ENCODE assay signal across 1 cellular context in the genomic region with DNA sequence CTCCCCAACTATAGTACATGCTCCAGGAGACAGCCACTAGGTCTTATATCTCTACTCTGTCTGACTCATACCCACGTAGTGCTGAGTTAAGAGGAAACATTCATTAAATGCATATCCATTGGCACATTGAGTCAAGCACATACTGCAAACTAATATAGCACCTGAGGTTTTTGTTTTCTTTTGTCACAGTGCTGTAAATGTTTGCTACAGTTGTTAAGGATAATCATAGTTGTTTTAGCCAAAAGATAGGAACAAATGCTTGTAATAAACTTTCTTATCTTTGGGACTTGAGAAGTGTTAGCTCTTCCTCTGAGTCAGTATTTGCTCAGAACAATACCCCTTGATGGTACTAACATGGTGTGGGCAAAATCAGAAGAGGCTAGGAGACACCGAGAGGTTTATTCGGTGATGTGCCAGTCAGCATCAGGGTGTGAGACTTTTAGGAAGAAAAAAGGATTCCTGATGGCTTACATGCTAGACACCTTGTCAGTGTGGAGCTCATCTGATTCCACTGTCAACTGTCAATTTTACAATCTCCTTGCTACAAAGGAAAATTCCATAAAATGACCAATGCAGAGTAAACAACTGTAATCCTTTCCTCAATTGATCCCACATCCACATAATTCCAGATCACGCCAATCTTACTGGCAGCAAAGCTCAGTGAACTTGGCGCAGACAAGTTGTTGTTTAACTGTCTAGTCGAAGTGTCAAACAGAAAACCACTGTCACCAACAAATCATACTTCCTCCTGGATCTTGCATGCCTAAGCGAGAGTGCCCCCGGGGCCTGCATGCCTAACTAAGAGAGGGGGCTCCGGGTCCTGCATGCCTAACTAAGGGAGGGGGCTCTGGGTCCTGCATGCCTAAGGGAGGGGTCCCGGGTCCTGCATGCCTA.
TF ChIP-seq lines count a peak whose summit lies in the region.

No MANE protein-coding gene starts in this region.

TF ChIP-seq in HepG2, 621 proteins besides CTCF, POLR2A, EP300 and RAD21 (continues in another document):
- TF ChIP-seq MYC (CRISPR knock-in tag; IDR thresholded peaks at IDR 0.05; ENCODE audit: borderline replicate concordance) (0 out of 2 replicates have a peak, but pooled peaks have one; percentile 21), AHR (CRISPR knock-in tag; IDR thresholded peaks at IDR 0.05) (no peak), TBL1XR1 (IDR thresholded peaks at IDR 0.05; ENCODE audit: borderline replicate concordance, low read length, partially characterized antibody) (no peak), ZNF121 (CRISPR knock-in tag; IDR thresholded peaks at IDR 0.05) (no peak), ZNF549 (CRISPR knock-in tag; IDR thresholded peaks at IDR 0.05) (no peak), CBX1 (IDR thresholded peaks at IDR 0.05; ENCODE audit: low read depth) (no peak), ZNF598 (CRISPR knock-in tag; IDR thresholded peaks at IDR 0.05; ENCODE audit: borderline replicate concordance) (0 out of 2 replicates have a peak, but pooled peaks have one; percentile 60), ZNF317 (CRISPR knock-in tag; IDR thresholded peaks at IDR 0.05) (no peak; the same call in 1 of the 2 replicates), ZNF552 (CRISPR knock-in tag; IDR thresholded peaks at IDR 0.05; ENCODE audit: borderline replicate concordance) (no peak), KAT2B (IDR thresholded peaks at IDR 0.05; ENCODE audit: borderline replicate concordance, low read depth, low read length) (no peak), ELF4 (CRISPR knock-in tag; IDR thresholded peaks at IDR 0.05; ENCODE audit: borderline replicate concordance) (0 out of 2 replicates have a peak, but pooled peaks have one; percentile 4), ZNF556 (CRISPR knock-in tag; IDR thresholded peaks at IDR 0.05; ENCODE audit: borderline replicate concordance) (peak; percentile 52; the same call in 1 of the 2 replicates), DNMT3B (CRISPR knock-in tag; conservative IDR thresholded peaks at IDR 0.05) (peak; percentile 31), ZNF282 (IDR thresholded peaks at IDR 0.05; ENCODE audit: partially characterized antibody) (no peak), ZFP41 (CRISPR knock-in tag; IDR thresholded peaks at IDR 0.05; ENCODE audit: borderline replicate concordance) (no peak), ZNF44 (CRISPR knock-in tag; IDR thresholded peaks at IDR 0.05) (peak; percentile 71; the same call in 1 of the 2 replicates), ZC3H13 (CRISPR knock-in tag; IDR thresholded peaks at IDR 0.05) (no peak), SP2 (CRISPR knock-in tag; IDR thresholded peaks at IDR 0.05) (no peak), DPF2 (CRISPR knock-in tag; IDR thresholded peaks at IDR 0.05; ENCODE audit: borderline replicate concordance, low read depth) (peak; percentile 38; the same call in 1 of the 2 replicates), ATF7 (IDR thresholded peaks at IDR 0.05) (no peak), ATF7 (CRISPR knock-in tag; IDR thresholded peaks at IDR 0.05) (no peak), SALL1 (CRISPR knock-in tag; IDR thresholded peaks at IDR 0.05) (peak; percentile 92), ZNF605 (CRISPR knock-in tag; IDR thresholded peaks at IDR 0.05) (no peak), ZNF75D (CRISPR knock-in tag; IDR thresholded peaks at IDR 0.05; ENCODE audit: borderline replicate concordance) (no peak), NONO (IDR thresholded peaks at IDR 0.05) (no peak), NONO (CRISPR knock-in tag; conservative IDR thresholded peaks at IDR 0.05) (no peak), PHF5A (CRISPR knock-in tag; IDR thresholded peaks at IDR 0.05; ENCODE audit: low read depth, unreplicated experiment) (no peak), SKI (IDR thresholded peaks at IDR 0.05; ENCODE audit: partially characterized antibody) (peak; percentile 45), ZFX (CRISPR knock-in tag; IDR thresholded peaks at IDR 0.05; ENCODE audit: low read depth) (peak; percentile 33; the same call in 1 of the 2 replicates), RFX1 (IDR thresholded peaks at IDR 0.05) (no peak)
- TF ChIP-seq, protein P1, sequence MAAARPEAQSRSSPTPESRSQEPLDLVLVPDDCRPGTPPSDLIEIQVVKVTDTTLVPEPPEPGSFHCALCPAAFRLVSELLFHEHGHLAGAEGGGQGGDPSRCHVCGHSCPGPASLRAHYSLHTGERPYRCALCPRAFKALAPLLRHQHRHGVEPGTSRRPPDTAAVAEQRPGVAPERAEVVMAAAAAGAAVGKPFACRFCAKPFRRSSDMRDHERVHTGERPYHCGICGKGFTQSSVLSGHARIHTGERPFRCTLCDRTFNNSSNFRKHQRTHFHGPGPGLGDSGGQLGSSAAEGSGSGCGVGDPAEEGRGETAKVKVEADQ (CRISPR knock-in tag; IDR thresholded peaks at IDR 0.05; ENCODE audit: borderline replicate concordance), result no peak
- TF ChIP-seq, protein P2, sequence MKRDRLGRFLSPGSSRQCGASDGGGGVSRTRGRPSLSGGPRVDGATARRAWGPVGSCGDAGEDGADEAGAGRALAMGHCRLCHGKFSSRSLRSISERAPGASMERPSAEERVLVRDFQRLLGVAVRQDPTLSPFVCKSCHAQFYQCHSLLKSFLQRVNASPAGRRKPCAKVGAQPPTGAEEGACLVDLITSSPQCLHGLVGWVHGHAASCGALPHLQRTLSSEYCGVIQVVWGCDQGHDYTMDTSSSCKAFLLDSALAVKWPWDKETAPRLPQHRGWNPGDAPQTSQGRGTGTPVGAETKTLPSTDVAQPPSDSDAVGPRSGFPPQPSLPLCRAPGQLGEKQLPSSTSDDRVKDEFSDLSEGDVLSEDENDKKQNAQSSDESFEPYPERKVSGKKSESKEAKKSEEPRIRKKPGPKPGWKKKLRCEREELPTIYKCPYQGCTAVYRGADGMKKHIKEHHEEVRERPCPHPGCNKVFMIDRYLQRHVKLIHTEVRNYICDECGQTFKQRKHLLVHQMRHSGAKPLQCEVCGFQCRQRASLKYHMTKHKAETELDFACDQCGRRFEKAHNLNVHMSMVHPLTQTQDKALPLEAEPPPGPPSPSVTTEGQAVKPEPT (CRISPR knock-in tag; IDR thresholded peaks at IDR 0.05; ENCODE audit: low read depth), result no peak
- TF ChIP-seq, protein P3, sequence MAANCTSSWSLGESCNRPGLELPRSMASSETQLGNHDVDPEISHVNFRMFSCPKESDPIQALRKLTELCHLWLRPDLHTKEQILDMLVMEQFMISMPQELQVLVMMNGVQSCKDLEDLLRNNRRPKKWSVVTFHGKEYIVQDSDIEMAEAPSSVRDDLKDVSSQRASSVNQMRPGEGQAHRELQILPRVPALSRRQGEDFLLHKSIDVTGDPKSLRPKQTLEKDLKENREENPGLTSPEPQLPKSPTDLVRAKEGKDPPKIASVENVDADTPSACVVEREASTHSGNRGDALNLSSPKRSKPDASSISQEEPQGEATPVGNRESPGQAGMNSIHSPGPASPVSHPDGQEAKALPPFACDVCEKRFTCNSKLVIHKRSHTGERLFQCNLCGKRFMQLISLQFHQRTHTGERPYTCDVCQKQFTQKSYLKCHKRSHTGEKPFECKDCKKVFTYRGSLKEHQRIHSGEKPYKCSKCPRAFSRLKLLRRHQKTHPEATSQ (CRISPR knock-in tag; IDR thresholded peaks at IDR 0.05; ENCODE audit: borderline replicate concordance), result no peak
- TF ChIP-seq, protein P4, sequence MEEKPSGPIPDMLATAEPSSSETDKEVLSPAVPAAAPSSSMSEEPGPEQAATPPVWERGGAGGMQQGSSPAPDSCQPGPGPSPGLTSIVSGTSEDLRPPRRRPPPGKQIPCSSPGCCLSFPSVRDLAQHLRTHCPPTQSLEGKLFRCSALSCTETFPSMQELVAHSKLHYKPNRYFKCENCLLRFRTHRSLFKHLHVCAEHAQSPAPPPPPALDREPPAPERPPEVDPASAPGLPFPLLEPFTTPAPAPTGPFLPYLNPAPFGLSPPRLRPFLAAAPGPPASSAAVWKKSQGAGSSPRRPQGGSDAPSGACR (CRISPR knock-in tag; IDR thresholded peaks at IDR 0.05), result no peak
- TF ChIP-seq, protein P5, sequence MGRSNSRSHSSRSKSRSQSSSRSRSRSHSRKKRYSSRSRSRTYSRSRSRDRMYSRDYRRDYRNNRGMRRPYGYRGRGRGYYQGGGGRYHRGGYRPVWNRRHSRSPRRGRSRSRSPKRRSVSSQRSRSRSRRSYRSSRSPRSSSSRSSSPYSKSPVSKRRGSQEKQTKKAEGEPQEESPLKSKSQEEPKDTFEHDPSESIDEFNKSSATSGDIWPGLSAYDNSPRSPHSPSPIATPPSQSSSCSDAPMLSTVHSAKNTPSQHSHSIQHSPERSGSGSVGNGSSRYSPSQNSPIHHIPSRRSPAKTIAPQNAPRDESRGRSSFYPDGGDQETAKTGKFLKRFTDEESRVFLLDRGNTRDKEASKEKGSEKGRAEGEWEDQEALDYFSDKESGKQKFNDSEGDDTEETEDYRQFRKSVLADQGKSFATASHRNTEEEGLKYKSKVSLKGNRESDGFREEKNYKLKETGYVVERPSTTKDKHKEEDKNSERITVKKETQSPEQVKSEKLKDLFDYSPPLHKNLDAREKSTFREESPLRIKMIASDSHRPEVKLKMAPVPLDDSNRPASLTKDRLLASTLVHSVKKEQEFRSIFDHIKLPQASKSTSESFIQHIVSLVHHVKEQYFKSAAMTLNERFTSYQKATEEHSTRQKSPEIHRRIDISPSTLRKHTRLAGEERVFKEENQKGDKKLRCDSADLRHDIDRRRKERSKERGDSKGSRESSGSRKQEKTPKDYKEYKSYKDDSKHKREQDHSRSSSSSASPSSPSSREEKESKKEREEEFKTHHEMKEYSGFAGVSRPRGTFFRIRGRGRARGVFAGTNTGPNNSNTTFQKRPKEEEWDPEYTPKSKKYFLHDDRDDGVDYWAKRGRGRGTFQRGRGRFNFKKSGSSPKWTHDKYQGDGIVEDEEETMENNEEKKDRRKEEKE (IDR thresholded peaks at IDR 0.05), result no peak
- TF ChIP-seq, protein P6, sequence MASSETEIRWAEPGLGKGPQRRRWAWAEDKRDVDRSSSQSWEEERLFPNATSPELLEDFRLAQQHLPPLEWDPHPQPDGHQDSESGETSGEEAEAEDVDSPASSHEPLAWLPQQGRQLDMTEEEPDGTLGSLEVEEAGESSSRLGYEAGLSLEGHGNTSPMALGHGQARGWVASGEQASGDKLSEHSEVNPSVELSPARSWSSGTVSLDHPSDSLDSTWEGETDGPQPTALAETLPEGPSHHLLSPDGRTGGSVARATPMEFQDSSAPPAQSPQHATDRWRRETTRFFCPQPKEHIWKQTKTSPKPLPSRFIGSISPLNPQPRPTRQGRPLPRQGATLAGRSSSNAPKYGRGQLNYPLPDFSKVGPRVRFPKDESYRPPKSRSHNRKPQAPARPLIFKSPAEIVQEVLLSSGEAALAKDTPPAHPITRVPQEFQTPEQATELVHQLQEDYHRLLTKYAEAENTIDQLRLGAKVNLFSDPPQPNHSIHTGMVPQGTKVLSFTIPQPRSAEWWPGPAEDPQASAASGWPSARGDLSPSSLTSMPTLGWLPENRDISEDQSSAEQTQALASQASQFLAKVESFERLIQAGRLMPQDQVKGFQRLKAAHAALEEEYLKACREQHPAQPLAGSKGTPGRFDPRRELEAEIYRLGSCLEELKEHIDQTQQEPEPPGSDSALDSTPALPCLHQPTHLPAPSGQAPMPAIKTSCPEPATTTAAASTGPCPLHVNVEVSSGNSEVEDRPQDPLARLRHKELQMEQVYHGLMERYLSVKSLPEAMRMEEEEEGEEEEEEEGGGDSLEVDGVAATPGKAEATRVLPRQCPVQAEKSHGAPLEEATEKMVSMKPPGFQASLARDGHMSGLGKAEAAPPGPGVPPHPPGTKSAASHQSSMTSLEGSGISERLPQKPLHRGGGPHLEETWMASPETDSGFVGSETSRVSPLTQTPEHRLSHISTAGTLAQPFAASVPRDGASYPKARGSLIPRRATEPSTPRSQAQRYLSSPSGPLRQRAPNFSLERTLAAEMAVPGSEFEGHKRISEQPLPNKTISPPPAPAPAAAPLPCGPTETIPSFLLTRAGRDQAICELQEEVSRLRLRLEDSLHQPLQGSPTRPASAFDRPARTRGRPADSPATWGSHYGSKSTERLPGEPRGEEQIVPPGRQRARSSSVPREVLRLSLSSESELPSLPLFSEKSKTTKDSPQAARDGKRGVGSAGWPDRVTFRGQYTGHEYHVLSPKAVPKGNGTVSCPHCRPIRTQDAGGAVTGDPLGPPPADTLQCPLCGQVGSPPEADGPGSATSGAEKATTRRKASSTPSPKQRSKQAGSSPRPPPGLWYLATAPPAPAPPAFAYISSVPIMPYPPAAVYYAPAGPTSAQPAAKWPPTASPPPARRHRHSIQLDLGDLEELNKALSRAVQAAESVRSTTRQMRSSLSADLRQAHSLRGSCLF (CRISPR knock-in tag; IDR thresholded peaks at IDR 0.05; ENCODE audit: borderline replicate concordance), result no peak
- TF ChIP-seq, protein P7, sequence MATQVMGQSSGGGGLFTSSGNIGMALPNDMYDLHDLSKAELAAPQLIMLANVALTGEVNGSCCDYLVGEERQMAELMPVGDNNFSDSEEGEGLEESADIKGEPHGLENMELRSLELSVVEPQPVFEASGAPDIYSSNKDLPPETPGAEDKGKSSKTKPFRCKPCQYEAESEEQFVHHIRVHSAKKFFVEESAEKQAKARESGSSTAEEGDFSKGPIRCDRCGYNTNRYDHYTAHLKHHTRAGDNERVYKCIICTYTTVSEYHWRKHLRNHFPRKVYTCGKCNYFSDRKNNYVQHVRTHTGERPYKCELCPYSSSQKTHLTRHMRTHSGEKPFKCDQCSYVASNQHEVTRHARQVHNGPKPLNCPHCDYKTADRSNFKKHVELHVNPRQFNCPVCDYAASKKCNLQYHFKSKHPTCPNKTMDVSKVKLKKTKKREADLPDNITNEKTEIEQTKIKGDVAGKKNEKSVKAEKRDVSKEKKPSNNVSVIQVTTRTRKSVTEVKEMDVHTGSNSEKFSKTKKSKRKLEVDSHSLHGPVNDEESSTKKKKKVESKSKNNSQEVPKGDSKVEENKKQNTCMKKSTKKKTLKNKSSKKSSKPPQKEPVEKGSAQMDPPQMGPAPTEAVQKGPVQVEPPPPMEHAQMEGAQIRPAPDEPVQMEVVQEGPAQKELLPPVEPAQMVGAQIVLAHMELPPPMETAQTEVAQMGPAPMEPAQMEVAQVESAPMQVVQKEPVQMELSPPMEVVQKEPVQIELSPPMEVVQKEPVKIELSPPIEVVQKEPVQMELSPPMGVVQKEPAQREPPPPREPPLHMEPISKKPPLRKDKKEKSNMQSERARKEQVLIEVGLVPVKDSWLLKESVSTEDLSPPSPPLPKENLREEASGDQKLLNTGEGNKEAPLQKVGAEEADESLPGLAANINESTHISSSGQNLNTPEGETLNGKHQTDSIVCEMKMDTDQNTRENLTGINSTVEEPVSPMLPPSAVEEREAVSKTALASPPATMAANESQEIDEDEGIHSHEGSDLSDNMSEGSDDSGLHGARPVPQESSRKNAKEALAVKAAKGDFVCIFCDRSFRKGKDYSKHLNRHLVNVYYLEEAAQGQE (IDR thresholded peaks at IDR 0.05; ENCODE audit: borderline replicate concordance in 1 of 2, low read depth in 1 of 2, low read length in 2 of 2), result no peak
